In genomic region chr15:80093854-80094418, GRCh38 we compare ENCODE assay signal across 8 cellular contexts. TPM values are rescaled to one million over a fixed set of nuclear protein-coding genes. Genes with fewer than 3 reads are reported as not detected.
DNase-seq lines count a peak whose midpoint lies in the region; ATAC-seq and TF ChIP-seq lines count a peak whose summit lies in the region.

No MANE protein-coding gene starts in this region.

- intact Hi-C loops in heart left ventricle (cut with DNase I), result no loop called here

- ATAC-seq in heart left ventricle (peak; percentile 77 to 95 (median 90)), GM21576 (IDR thresholded peaks at IDR 0.05; ENCODE audit: unreplicated experiment) (no peak)

- WGBS in heart left ventricle, 4 donors, result 55 to 62% (median 59%) methylated on average over 5 of the region's 5 CpGs

- H3K4me1 ChIP-seq in heart left ventricle, result peaks cover 0 to 41% (median 24%) of the 10 kb centered on the region in 12 donors

- no peak for TF ChIP-seq CTCF in heart left ventricle (IDR thresholded peaks at IDR 0.05)

- no peak overlapping the region for H3K4me3 ChIP-seq in heart left ventricle

- in situ Hi-C loops in SK-MEL-5 (cut with HindIII; ENCODE audit: low pct_unique_long_range_greater_than_20kb, low sequenced_read_pairs), result no loop called here

- no peaks in the 10 kb centered on the region for H3K36me3 ChIP-seq in heart left ventricle

- H3K27me3 ChIP-seq in heart left ventricle, result no peaks in the 10 kb centered on the region

- H3K27ac ChIP-seq in heart left ventricle, result peak overlapping the region in 4 of 12 donors; percentile 6 to 45 (median 24)

- DNase-seq in NCI-H82 (lab: John Stamatoyannopoulos, UW) (peak; percentile 36), NCI-H82 treated with DMSO at 0.1 percent for 48 hours (lab: John Stamatoyannopoulos, UW; ENCODE audit: unreplicated experiment) (no peak), SK-MEL-5 (ENCODE audit: low read depth, low spot score) (peak; percentile 46), heart left ventricle (peak in 3 of 5 donors; percentile 26 to 67 (median 55)), 8988T (no peak), hypothalamus (lab: John Stamatoyannopoulos, UW) (no peak)
- peak in 2 of 3 experiments; percentile 6 to 25 for DNase-seq in stimulated activated CD4-positive, alpha-beta T cell treated with anti-CD3 and anti-CD28 coated beads, TNF-alpha, amount 100 ng/mL, for 24 hours (ENCODE audit: low read depth in 3 of 3)

- no peak for TF ChIP-seq POLR2A in heart left ventricle (IDR thresholded peaks at IDR 0.05)

- no peaks in the 10 kb centered on the region for H3K9me3 ChIP-seq in heart left ventricle

RNA-seq across cellular contexts. Expression of gene ZFAND6, which starts 34.5 kb away (rescaled TPM):
- 137 and 145 TPM in 2 replicates for total RNA-seq in SK-MEL-5 (2014; rRNA removed; shearing (Covaris generic))
- polyA plus RNA-seq in SK-MEL-5 (2015; cell fraction: cytosol; rRNA removed), result 113 and 117 TPM in 2 replicates
- polyA plus RNA-seq in SK-MEL-5 (2015; cell fraction: nucleus; rRNA removed), result 73.8 and 85.7 TPM in 2 replicates
- 100 to 1,000 TPM in 2 of 9 donors, 10 to 100 TPM in 7; 67.4 to 105 (median 79.9) TPM for total RNA-seq in heart left ventricle
- polyA plus RNA-seq in heart left ventricle, result 10 to 100 TPM; 43.4 to 98.7 TPM

RNA-seq across cellular contexts. Expression of gene FAH, which starts 58.9 kb away (rescaled TPM):
- total RNA-seq in SK-MEL-5 (2014; rRNA removed; shearing (Covaris generic)), result 59.0 and 60.7 TPM in 2 replicates
- polyA plus RNA-seq in SK-MEL-5 (2015; cell fraction: cytosol; rRNA removed), result 40.2 and 44.7 TPM in 2 replicates
- polyA plus RNA-seq in SK-MEL-5 (2015; cell fraction: nucleus; rRNA removed), result 68.9 and 76.9 TPM in 2 replicates
- total RNA-seq in heart left ventricle, result 10 to 100 TPM; 16.8 to 48.9 (median 26.0) TPM
- polyA plus RNA-seq in heart left ventricle, result 10 to 100 TPM; 12.4 to 20.0 TPM

Comparison
In these comparisons a context has a peak if more than half of its experiments do, and no peak if none do; other contexts are left out.
1. DNase-seq: peak in NCI-H82 (single experiment), SK-MEL-5 (single experiment), heart left ventricle (3 of 5) and stimulated activated CD4-positive, alpha-beta T cell treated with anti-CD3 and anti-CD28 coated beads, TNF-alpha, amount 100 ng/mL, for 24 hours (2 of 3); none in NCI-H82 treated with DMSO at 0.1 percent for 48 hours (single experiment), 8988T (single experiment) and hypothalamus (0 of 51).